ENCODE assay signal across 1 cellular context in the genomic region with DNA sequence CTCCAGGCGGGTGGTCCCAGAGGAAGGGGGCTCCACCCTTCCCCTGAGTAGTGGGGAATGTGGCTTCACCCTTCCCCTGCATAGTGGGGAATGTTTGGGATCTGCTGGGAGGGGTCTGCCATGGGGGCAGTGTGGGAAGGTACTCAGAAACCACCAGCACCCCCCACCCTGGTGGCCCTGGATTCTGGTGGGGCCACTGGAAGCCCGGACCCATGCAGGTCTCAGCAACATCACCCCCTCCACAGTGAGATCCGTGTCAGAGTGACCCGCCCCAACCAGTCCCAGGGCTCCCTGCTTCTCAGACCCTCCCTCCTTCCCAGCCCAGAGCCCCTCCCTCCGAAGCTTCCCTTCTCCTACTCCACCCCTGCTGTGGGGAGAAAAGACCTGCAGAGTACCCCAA.
TF ChIP-seq lines count a peak whose summit lies in the region.

No MANE protein-coding gene starts in this region.

TF ChIP-seq in GM23338, 12 proteins besides CTCF, POLR2A, EP300 and RAD21:
- TF ChIP-seq STAT1 (IDR thresholded peaks at IDR 0.05; ENCODE audit: unreplicated experiment) = no peak
- TF ChIP-seq, protein P1, sequence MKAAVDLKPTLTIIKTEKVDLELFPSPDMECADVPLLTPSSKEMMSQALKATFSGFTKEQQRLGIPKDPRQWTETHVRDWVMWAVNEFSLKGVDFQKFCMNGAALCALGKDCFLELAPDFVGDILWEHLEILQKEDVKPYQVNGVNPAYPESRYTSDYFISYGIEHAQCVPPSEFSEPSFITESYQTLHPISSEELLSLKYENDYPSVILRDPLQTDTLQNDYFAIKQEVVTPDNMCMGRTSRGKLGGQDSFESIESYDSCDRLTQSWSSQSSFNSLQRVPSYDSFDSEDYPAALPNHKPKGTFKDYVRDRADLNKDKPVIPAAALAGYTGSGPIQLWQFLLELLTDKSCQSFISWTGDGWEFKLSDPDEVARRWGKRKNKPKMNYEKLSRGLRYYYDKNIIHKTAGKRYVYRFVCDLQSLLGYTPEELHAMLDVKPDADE (IDR thresholded peaks at IDR 0.05) = no peak
- no peak for TF ChIP-seq POLR2AphosphoS5 (IDR thresholded peaks at IDR 0.05; ENCODE audit: low read depth)
- TF ChIP-seq, protein P2, sequence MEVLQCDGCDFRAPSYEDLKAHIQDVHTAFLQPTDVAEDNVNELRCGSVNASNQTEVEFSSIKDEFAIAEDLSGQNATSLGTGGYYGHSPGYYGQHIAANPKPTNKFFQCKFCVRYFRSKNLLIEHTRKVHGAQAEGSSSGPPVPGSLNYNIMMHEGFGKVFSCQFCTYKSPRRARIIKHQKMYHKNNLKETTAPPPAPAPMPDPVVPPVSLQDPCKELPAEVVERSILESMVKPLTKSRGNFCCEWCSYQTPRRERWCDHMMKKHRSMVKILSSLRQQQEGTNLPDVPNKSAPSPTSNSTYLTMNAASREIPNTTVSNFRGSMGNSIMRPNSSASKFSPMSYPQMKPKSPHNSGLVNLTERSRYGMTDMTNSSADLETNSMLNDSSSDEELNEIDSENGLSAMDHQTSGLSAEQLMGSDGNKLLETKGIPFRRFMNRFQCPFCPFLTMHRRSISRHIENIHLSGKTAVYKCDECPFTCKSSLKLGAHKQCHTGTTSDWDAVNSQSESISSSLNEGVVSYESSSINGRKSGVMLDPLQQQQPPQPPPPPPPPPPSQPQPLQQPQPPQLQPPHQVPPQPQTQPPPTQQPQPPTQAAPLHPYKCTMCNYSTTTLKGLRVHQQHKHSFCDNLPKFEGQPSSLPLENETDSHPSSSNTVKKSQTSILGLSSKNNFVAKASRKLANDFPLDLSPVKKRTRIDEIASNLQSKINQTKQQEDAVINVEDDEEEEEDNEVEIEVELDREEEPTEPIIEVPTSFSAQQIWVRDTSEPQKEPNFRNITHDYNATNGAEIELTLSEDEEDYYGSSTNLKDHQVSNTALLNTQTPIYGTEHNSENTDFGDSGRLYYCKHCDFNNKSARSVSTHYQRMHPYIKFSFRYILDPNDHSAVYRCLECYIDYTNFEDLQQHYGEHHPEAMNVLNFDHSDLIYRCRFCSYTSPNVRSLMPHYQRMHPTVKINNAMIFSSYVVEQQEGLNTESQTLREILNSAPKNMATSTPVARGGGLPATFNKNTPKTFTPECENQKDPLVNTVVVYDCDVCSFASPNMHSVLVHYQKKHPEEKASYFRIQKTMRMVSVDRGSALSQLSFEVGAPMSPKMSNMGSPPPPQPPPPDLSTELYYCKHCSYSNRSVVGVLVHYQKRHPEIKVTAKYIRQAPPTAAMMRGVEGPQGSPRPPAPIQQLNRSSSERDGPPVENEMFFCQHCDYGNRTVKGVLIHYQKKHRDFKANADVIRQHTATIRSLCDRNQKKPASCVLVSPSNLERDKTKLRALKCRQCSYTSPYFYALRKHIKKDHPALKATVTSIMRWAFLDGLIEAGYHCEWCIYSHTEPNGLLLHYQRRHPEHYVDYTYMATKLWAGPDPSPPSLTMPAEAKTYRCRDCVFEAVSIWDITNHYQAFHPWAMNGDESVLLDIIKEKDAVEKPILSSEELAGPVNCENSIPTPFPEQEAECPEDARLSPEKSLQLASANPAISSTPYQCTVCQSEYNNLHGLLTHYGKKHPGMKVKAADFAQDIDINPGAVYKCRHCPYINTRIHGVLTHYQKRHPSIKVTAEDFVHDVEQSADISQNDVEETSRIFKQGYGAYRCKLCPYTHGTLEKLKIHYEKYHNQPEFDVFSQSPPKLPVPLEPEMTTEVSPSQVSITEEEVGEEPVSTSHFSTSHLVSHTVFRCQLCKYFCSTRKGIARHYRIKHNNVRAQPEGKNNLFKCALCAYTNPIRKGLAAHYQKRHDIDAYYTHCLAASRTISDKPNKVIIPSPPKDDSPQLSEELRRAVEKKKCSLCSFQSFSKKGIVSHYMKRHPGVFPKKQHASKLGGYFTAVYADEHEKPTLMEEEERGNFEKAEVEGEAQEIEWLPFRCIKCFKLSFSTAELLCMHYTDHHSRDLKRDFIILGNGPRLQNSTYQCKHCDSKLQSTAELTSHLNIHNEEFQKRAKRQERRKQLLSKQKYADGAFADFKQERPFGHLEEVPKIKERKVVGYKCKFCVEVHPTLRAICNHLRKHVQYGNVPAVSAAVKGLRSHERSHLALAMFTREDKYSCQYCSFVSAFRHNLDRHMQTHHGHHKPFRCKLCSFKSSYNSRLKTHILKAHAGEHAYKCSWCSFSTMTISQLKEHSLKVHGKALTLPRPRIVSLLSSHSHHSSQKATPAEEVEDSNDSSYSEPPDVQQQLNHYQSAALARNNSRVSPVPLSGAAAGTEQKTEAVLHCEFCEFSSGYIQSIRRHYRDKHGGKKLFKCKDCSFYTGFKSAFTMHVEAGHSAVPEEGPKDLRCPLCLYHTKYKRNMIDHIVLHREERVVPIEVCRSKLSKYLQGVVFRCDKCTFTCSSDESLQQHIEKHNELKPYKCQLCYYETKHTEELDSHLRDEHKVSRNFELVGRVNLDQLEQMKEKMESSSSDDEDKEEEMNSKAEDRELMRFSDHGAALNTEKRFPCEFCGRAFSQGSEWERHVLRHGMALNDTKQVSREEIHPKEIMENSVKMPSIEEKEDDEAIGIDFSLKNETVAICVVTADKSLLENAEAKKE (CRISPR knock-in tag; IDR thresholded peaks at IDR 0.05) = no peak
- no peak for TF ChIP-seq ZNF331 (CRISPR knock-in tag; IDR thresholded peaks at IDR 0.05; ENCODE audit: low read depth)
- TF ChIP-seq, protein P3, sequence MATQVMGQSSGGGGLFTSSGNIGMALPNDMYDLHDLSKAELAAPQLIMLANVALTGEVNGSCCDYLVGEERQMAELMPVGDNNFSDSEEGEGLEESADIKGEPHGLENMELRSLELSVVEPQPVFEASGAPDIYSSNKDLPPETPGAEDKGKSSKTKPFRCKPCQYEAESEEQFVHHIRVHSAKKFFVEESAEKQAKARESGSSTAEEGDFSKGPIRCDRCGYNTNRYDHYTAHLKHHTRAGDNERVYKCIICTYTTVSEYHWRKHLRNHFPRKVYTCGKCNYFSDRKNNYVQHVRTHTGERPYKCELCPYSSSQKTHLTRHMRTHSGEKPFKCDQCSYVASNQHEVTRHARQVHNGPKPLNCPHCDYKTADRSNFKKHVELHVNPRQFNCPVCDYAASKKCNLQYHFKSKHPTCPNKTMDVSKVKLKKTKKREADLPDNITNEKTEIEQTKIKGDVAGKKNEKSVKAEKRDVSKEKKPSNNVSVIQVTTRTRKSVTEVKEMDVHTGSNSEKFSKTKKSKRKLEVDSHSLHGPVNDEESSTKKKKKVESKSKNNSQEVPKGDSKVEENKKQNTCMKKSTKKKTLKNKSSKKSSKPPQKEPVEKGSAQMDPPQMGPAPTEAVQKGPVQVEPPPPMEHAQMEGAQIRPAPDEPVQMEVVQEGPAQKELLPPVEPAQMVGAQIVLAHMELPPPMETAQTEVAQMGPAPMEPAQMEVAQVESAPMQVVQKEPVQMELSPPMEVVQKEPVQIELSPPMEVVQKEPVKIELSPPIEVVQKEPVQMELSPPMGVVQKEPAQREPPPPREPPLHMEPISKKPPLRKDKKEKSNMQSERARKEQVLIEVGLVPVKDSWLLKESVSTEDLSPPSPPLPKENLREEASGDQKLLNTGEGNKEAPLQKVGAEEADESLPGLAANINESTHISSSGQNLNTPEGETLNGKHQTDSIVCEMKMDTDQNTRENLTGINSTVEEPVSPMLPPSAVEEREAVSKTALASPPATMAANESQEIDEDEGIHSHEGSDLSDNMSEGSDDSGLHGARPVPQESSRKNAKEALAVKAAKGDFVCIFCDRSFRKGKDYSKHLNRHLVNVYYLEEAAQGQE (IDR thresholded peaks at IDR 0.05; ENCODE audit: unreplicated experiment) = no peak
